8 cellular contexts compared by ENCODE assay signal in the genomic region with DNA sequence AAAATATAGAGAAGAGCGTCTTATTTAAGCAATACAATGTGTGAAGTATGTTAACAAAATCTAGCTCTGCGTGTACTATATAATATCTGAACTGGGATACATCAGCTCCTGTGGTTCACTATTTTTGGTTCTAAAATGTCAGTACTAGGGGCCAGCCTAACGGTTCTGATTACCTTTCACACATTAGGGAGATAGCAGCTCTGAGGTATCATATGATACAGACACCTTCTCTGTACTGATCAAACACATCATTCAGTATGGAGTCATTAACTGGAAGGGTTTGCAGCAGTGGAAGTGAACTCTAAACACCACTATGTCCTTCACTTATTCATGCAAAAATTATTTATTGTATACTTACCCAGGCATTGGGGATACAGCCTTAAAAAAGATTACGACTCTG. TPM values are rescaled to one million over a fixed set of nuclear protein-coding genes. Genes with fewer than 3 reads are reported as not detected.
A peak's percentile ranks its signal among the peaks of the same experiment; 100 is the strongest.
DNase-seq lines count a peak whose midpoint lies in the region; ATAC-seq and TF ChIP-seq lines count a peak whose summit lies in the region.

No MANE protein-coding gene starts in this region.

- H3K4me3 ChIP-seq in kidney epithelial cell (ENCODE audit: low read depth, low read length) (peak overlapping the region; percentile 86), tibial artery (peak overlapping the region; percentile 80 to 96)

- CTCF ChIA-PET in activated CD4-positive, alpha-beta memory T cell treated with anti-CD3 and anti-CD28 coated beads, Interleukin-2, amount 10 ng/mL, durations not matched to agents 7 days and 5 days (lab: Charles Lee): interaction anchor here (1.1 to 1.8 kb wide), 4 partner anchors 28 to 126 kb away, joined by 3 to 15 read pairs (median 5); a partner anchor contains a TSS

- peaks cover 31% of the 10 kb centered on the region for H3K36me3 Mint-ChIP-seq in activated T-cell treated with anti-CD3 and anti-CD28 coated beads, Interleukin-2, amount 50 U/mL, for 24 hours (ENCODE audit: low read depth)
- peaks cover 35% of the 10 kb centered on the region for H3K36me3 Mint-ChIP-seq in activated CD4-positive, alpha-beta memory T cell treated with anti-CD3 and anti-CD28 coated beads, Interleukin-2, amount 10 ng/mL, durations not matched to agents 7 days and 5 days (ENCODE audit: low read depth)

- ATAC-seq in HG03039 (IDR thresholded peaks at IDR 0.05; ENCODE audit: unreplicated experiment): no peak
- no peak for ATAC-seq in GM19395 (IDR thresholded peaks at IDR 0.05; ENCODE audit: unreplicated experiment)
- no peak for ATAC-seq in HG03175 (IDR thresholded peaks at IDR 0.05; ENCODE audit: unreplicated experiment)

- H3K27me3 Mint-ChIP-seq in activated T-cell treated with anti-CD3 and anti-CD28 coated beads, Interleukin-2, amount 50 U/mL, for 24 hours: no peaks in the 10 kb centered on the region
- H3K27me3 Mint-ChIP-seq in activated CD4-positive, alpha-beta memory T cell treated with anti-CD3 and anti-CD28 coated beads, Interleukin-2, amount 10 ng/mL, durations not matched to agents 7 days and 5 days: no peaks in the 10 kb centered on the region

- intact Hi-C loops in tibial artery (cut with DNase I; ENCODE audit: low total_unique reads): loop anchor here (2.0 to 10.0 kb wide), 3 partner anchors 57 to 1991 kb away; a partner anchor contains a TSS

- TF ChIP-seq CTCF in kidney epithelial cell (IDR thresholded peaks at IDR 0.05; ENCODE audit: insufficient read depth, low read length, poor library complexity, severe bottlenecking) (no peak), tibial artery (IDR thresholded peaks at IDR 0.05) (no peak)

- peak overlapping the region; percentile 95 for H3K27ac Mint-ChIP-seq in activated T-cell treated with anti-CD3 and anti-CD28 coated beads, Interleukin-2, amount 50 U/mL, for 24 hours
- peak overlapping the region; percentile 96 for H3K27ac Mint-ChIP-seq in activated CD4-positive, alpha-beta memory T cell treated with anti-CD3 and anti-CD28 coated beads, Interleukin-2, amount 10 ng/mL, durations not matched to agents 7 days and 5 days

- peaks cover 69% of the 10 kb centered on the region for H3K4me1 Mint-ChIP-seq in activated T-cell treated with anti-CD3 and anti-CD28 coated beads, Interleukin-2, amount 50 U/mL, for 24 hours (ENCODE audit: low read depth)
- H3K4me1 Mint-ChIP-seq in activated CD4-positive, alpha-beta memory T cell treated with anti-CD3 and anti-CD28 coated beads, Interleukin-2, amount 10 ng/mL, durations not matched to agents 7 days and 5 days: peaks cover 41% of the 10 kb centered on the region

- POLR2A ChIA-PET in activated CD4-positive, alpha-beta memory T cell treated with anti-CD3 and anti-CD28 coated beads, Interleukin-2, amount 10 ng/mL, durations not matched to agents 7 days and 5 days (lab: Charles Lee): interaction anchor here (0.7 to 6.2 kb wide), 20 partner anchors 8 to 278 kb away, joined by 3 to 138 read pairs (median 4); a partner anchor contains a TSS

- no peaks in the 10 kb centered on the region for H3K9me3 Mint-ChIP-seq in activated T-cell treated with anti-CD3 and anti-CD28 coated beads, Interleukin-2, amount 50 U/mL, for 24 hours
- no peaks in the 10 kb centered on the region for H3K9me3 Mint-ChIP-seq in activated CD4-positive, alpha-beta memory T cell treated with anti-CD3 and anti-CD28 coated beads, Interleukin-2, amount 10 ng/mL, durations not matched to agents 7 days and 5 days

- peak overlapping the region; percentile 94 for H3K4me3 Mint-ChIP-seq in activated T-cell treated with anti-CD3 and anti-CD28 coated beads, Interleukin-2, amount 50 U/mL, for 24 hours
- peak overlapping the region; percentile 80 for H3K4me3 Mint-ChIP-seq in activated CD4-positive, alpha-beta memory T cell treated with anti-CD3 and anti-CD28 coated beads, Interleukin-2, amount 10 ng/mL, durations not matched to agents 7 days and 5 days

- peaks cover 0 to 34% (median 21%) of the 10 kb centered on the region in 4 donors for H3K4me1 ChIP-seq in tibial artery

- no peak for DNase-seq in activated T-cell treated with anti-CD3 and anti-CD28 coated beads, Interleukin-2, amount 50 U/mL, for 24 hours
- no peak for DNase-seq in activated T-cell treated with anti-CD3 and anti-CD28 coated beads for 4 hours
- DNase-seq in activated CD4-positive, alpha-beta memory T cell treated with anti-CD3 and anti-CD28 coated beads, Interleukin-2, amount 10 ng/mL, durations not matched to agents 7 days and 5 days: no peak
- DNase-seq in kidney epithelial cell (ENCODE audit: low read depth): no peak
- no peak for DNase-seq in tibial artery

- H3K9me3 ChIP-seq in tibial artery: no peaks in the 10 kb centered on the region

- peak overlapping the region; percentile 88 to 98 for H3K27ac ChIP-seq in tibial artery

- no peaks in the 10 kb centered on the region for H3K27me3 ChIP-seq in kidney epithelial cell (ENCODE audit: control insufficient read depth, insufficient read depth, low read length)
- no peaks in the 10 kb centered on the region for H3K27me3 ChIP-seq in tibial artery

- H3K36me3 ChIP-seq in kidney epithelial cell (ENCODE audit: control insufficient read depth, insufficient read depth, low read length) (no peaks in the 10 kb centered on the region), tibial artery (no peaks in the 10 kb centered on the region)

RNA-seq across cellular contexts. Expression of a gene that starts 2.1 kb away (rescaled TPM):
- total RNA-seq in activated CD4-positive, alpha-beta memory T cell treated with anti-CD3 and anti-CD28 coated beads, Interleukin-2, amount 10 ng/mL, durations not matched to agents 7 days and 5 days: 10 to 100 TPM; 79.2 to 80.8 TPM
- total RNA-seq in kidney epithelial cell: 24.6 and 25.5 TPM in 2 replicates

RNA-seq across cellular contexts. Expression of a gene that starts 57.5 kb away (rescaled TPM):
- total RNA-seq in activated CD4-positive, alpha-beta memory T cell treated with anti-CD3 and anti-CD28 coated beads, Interleukin-2, amount 10 ng/mL, durations not matched to agents 7 days and 5 days: 10 to 100 TPM; 91.3 to 93.9 TPM
- total RNA-seq in kidney epithelial cell: 19.1 and 19.2 TPM in 2 replicates
